8 cellular contexts compared by ENCODE assay signal in genomic region chr12:108560321-108560721, GRCh38. TPM values are rescaled to one million over a fixed set of nuclear protein-coding genes. Genes with fewer than 3 reads are reported as not detected.
DNase-seq lines count a peak whose midpoint lies in the region; ATAC-seq, FAIRE-seq and TF ChIP-seq lines count a peak whose summit lies in the region.

No MANE protein-coding gene starts in this region.

- H3K4me1 ChIP-seq in HUES64 (ENCODE audit: insufficient read depth, low read length) (peaks cover 4% of the 10 kb centered on the region; the same call in 1 of the 2 replicates), K562 (replicated peaks in 1 of 2; ENCODE audit: control insufficient read depth in 2 of 2, insufficient read depth in 2 of 2, low read length in 2 of 2) (peaks cover 11 to 26% of the 10 kb centered on the region in 2 experiments)

- no peak for TF ChIP-seq POLR2A in K562 (conservative IDR thresholded peaks at IDR 0.05)

- CTCF ChIA-PET in K562 (lab: Yijun Ruan, JAX; ENCODE audit: low intra/inter-chr PET ratio) = no interaction called here

- DNase-seq in ACHN = peak; percentile 40
- peak in 1 of 4 experiments; percentile 42 for DNase-seq in K562 (ENCODE audit: extremely low read depth in 1 of 4, low spot score in 3 of 4)
- peak; percentile 14 to 47 for DNase-seq in lung microvascular endothelial cell (ENCODE audit: low read depth in 2 of 2)
- no peak for DNase-seq in HUDEP-2 (lab: John Stamatoyannopoulos, UW; ENCODE audit: unreplicated experiment in 76 of 76)
- no peak for DNase-seq in NCI-H2081 treated with DMSO at 0.1 percent for 48 hours (lab: John Stamatoyannopoulos, UW)
- no peak for DNase-seq in ureter (ENCODE audit: low spot score)

- in situ Hi-C loops in ACHN (cut with HindIII; ENCODE audit: low pct_ligation_motif_present, low pct_unique_long_range_greater_than_20kb, low sequenced_read_pairs) = no loop called here
- in situ Hi-C loops in K562 (cut with MboI) = loop anchor here (5.0 kb wide), 2 partner anchors 242 to 532 kb away; partner anchors contain the start of gene ALKBH2

- H3K4me3 ChIP-seq in HUES64 (ENCODE audit: low read length) (peak overlapping the region; percentile 89), K562 (peak overlapping the region; percentile 93)

- peak overlapping the region; percentile 99 for H3K4me2 ChIP-seq in K562 (ENCODE audit: insufficient read depth, low read length)

- POLR2A ChIA-PET in K562 (lab: Yijun Ruan, JAX) = interaction anchor here (0.5 to 2.4 kb wide), 16 partner anchors 10 to 487 kb away, joined by 3 to 18 read pairs (median 3); partner anchors contain the start of gene FICD

- no peak for TF ChIP-seq EP300 in K562 (IDR thresholded peaks at IDR 0.05; ENCODE audit: low read length)

- BruUV-seq in K562 (replicated peaks; lab: Mats Ljungman, UMichigan) = no TSS peak

- H3K27me3 ChIP-seq in HUES64 (ENCODE audit: insufficient read depth, low read length) = no peaks in the 10 kb centered on the region
- H3K27me3 ChIP-seq in K562 (ENCODE audit: control insufficient read depth in 2 of 2, insufficient read depth in 2 of 2, low read length in 2 of 2) = no peaks in the 10 kb centered on the region

- no peaks in the 10 kb centered on the region for H3K9me3 ChIP-seq in HUES64 (ENCODE audit: insufficient read depth, low read depth, low read length)
- H3K9me3 ChIP-seq in K562 (replicated peaks; ENCODE audit: control insufficient read depth, insufficient read depth, low read depth, low read length) = no peaks in the 10 kb centered on the region

- intact Hi-C loops in K562 (cut with micrococcal nuclease) = loop anchor here (5.0 kb wide), 3 partner anchors 172 to 392 kb away; partner anchors contain the start of genes CORO1C and SSH1

- TF ChIP-seq RAD21 in K562 (CRISPR knock-in tag; conservative IDR thresholded peaks at IDR 0.05 in 1 of 2, IDR thresholded peaks at IDR 0.05 in 1 of 2) = no peak

- peak overlapping the region; percentile 95; the same call in 1 of the 2 replicates for H3K27ac ChIP-seq in HUES64 (ENCODE audit: low read depth, low read length)
- H3K27ac ChIP-seq in K562 (ENCODE audit: extremely low read depth, low read depth, low read length) = peak overlapping the region; percentile 97

- H3K9ac ChIP-seq in HUES64 (ENCODE audit: low read depth, low read length) (peak overlapping the region; percentile 96), K562 (ENCODE audit: insufficient read depth in 1 of 2, low read depth in 2 of 2, low read length in 2 of 2) (peak overlapping the region; percentile 90 to 96)

- H2AFZ ChIP-seq in K562 (ENCODE audit: low read depth, low read length) = peak overlapping the region; percentile 89

- 6% methylated on average over 12 of the region's 12 CpGs for WGBS in HUES64
- under 1% methylated on average over 12 of the region's 12 CpGs for WGBS in K562 (ENCODE audit: insufficient coverage, low coverage, missing lambda C conversion rate)

- H3K79me2 ChIP-seq in K562 (ENCODE audit: control insufficient read depth, insufficient read depth, low read length) = peaks cover 86% of the 10 kb centered on the region

- H3K9me1 ChIP-seq in K562 (ENCODE audit: control insufficient read depth, insufficient read depth, low read length) = no peaks in the 10 kb centered on the region

- no peak for TF ChIP-seq CTCF in K562 (IDR thresholded peaks at IDR 0.05 in 2 of 3, conservative IDR thresholded peaks at IDR 0.05 in 1 of 3; ENCODE audit: insufficient read depth in 2 of 3, low read depth in 1 of 3, low read length in 3 of 3)

- peaks cover 16% of the 10 kb centered on the region; the same call in 1 of the 2 replicates for H4K20me1 ChIP-seq in K562 (replicated peaks; ENCODE audit: control insufficient read depth, insufficient read depth, low read length)

- H3K36me3 ChIP-seq in HUES64 (ENCODE audit: insufficient read depth, low read length) (peaks cover 46% of the 10 kb centered on the region), K562 (ENCODE audit: control insufficient read depth, insufficient read depth, low read length) (peaks cover 50% of the 10 kb centered on the region)

- ATAC-seq in K562 = no peak
- ATAC-seq in GM18502 (IDR thresholded peaks at IDR 0.05; ENCODE audit: poor library complexity, unreplicated experiment) = no peak

- FAIRE-seq in K562 (lab: Jason Lieb, UNC) = peak; percentile 56

RNA-seq across cellular contexts. Expression of gene SART3, which starts 0.7 kb away (rescaled TPM):
- 55.9 TPM for polyA plus RNA-seq in HUES64 (2013, experiment 1 of 2)
- polyA plus RNA-seq in HUES64 (2013, experiment 2 of 2) = 51.0 TPM
- total RNA-seq in K562 (2011; cell fraction: chromatin; rRNA removed; ENCODE audit: low replicate concordance) = 295 and 336 TPM in 2 replicates
- 193 and 203 TPM in 2 replicates for total RNA-seq in K562 (2011; cell fraction: nucleolus; rRNA removed)
- total RNA-seq in K562 (2011; cell fraction: nucleoplasm; rRNA removed) = 258 and 314 TPM in 2 replicates
- total RNA-seq in K562 (2014; rRNA removed) = 167 and 396 TPM in 2 replicates
- 64.7 and 66.7 TPM in 2 replicates for total RNA-seq in K562 (2014; rRNA removed; fragmentation: Illumina TruSeq; extraction: Trizol)
- 103 and 104 TPM in 2 replicates for total RNA-seq in K562 (2015; rRNA removed; fragmentation: Illumina TruSeq; extraction: Trizol)
- 63.2 and 72.6 TPM in 2 replicates for total RNA-seq in K562 (2021)
- 32.1 and 33.7 TPM in 2 replicates for polyA plus RNA-seq in K562 (2011; rRNA removed)
- polyA plus RNA-seq in K562 (2011; cell fraction: cytosol; rRNA removed) = 11.9 and 18.3 TPM in 2 replicates
- polyA plus RNA-seq in K562 (2011; cell fraction: nucleus; rRNA removed) = 128 and 132 TPM in 2 replicates
- 43.0 and 62.6 TPM in 2 replicates for polyA plus RNA-seq in K562 (2012)
- 54.4 and 56.7 TPM in 2 replicates for polyA plus RNA-seq in K562 (2014; fragmentation: Illumina TruSeq; extraction: Trizol)
- polyA plus RNA-seq in K562 (2014; fragmentation: Nextera tagmentation; extraction: Ambion mirVana) = 1 to 10 TPM; 8.9 to 9.9 TPM
- 52.6 and 58.4 TPM in 2 replicates for polyA plus RNA-seq in K562 (2014; rRNA removed)
- polyA minus RNA-seq in K562 (2011; rRNA and poly(A)+ RNA removed) = 73.9 and 94.6 TPM in 2 replicates
- polyA minus RNA-seq in K562 (2011; cell fraction: cytosol; rRNA and poly(A)+ RNA removed) = 27.6 and 31.6 TPM in 2 replicates
- polyA minus RNA-seq in K562 (2011; cell fraction: nucleus; rRNA and poly(A)+ RNA removed) = 152 and 195 TPM in 2 replicates
- 41.0 and 84.1 TPM in 2 replicates for total RNA-seq in lung microvascular endothelial cell
- 64.9 TPM for total RNA-seq in ureter

RNA-seq across cellular contexts. Expression of gene ISCU, which starts 2.1 kb away (rescaled TPM):
- polyA plus RNA-seq in HUES64 (2013, experiment 1 of 2) = 83.9 TPM
- 87.5 TPM for polyA plus RNA-seq in HUES64 (2013, experiment 2 of 2)
- 50.8 and 64.7 TPM in 2 replicates for total RNA-seq in K562 (2011; cell fraction: chromatin; rRNA removed; ENCODE audit: low replicate concordance)
- 37.6 and 42.7 TPM in 2 replicates for total RNA-seq in K562 (2011; cell fraction: nucleolus; rRNA removed)
- total RNA-seq in K562 (2011; cell fraction: nucleoplasm; rRNA removed) = 58.2 and 69.2 TPM in 2 replicates
- total RNA-seq in K562 (2014; rRNA removed) (92.5 and 136 TPM in 2 replicates), K562 (2014; rRNA removed; fragmentation: Illumina TruSeq; extraction: Trizol) (74.2 and 77.5 TPM in 2 replicates), K562 (2015; rRNA removed; fragmentation: Illumina TruSeq; extraction: Trizol) (75.6 and 77.3 TPM in 2 replicates), K562 (2021) (67.8 and 68.7 TPM in 2 replicates), lung microvascular endothelial cell (66.3 and 77.0 TPM in 2 replicates), ureter (131 TPM)
- polyA plus RNA-seq in K562 (2011; rRNA removed) (80.9 and 89.6 TPM in 2 replicates), K562 (2014; fragmentation: Illumina TruSeq; extraction: Trizol) (69.4 and 77.7 TPM in 2 replicates), K562 (2014; fragmentation: Nextera tagmentation; extraction: Ambion mirVana) (10 to 100 TPM; 15.9 to 19.8 TPM), K562 (2014; rRNA removed) (84.7 and 86.8 TPM in 2 replicates)
- polyA plus RNA-seq in K562 (2011; cell fraction: cytosol; rRNA removed) = 36.5 and 59.5 TPM in 2 replicates
- polyA plus RNA-seq in K562 (2011; cell fraction: nucleus; rRNA removed) = 120 and 177 TPM in 2 replicates
- 76.7 and 87.8 TPM in 2 replicates for polyA plus RNA-seq in K562 (2012)
- 65.3 and 73.2 TPM in 2 replicates for polyA minus RNA-seq in K562 (2011; rRNA and poly(A)+ RNA removed)
- polyA minus RNA-seq in K562 (2011; cell fraction: cytosol; rRNA and poly(A)+ RNA removed) = 16.6 and 26.3 TPM in 2 replicates
- polyA minus RNA-seq in K562 (2011; cell fraction: nucleus; rRNA and poly(A)+ RNA removed) = 25.0 and 57.6 TPM in 2 replicates

RNA-seq across cellular contexts. Expression of gene TMEM119, which starts 37.6 kb away (rescaled TPM):
- 1.1 TPM for polyA plus RNA-seq in HUES64 (2013, experiment 1 of 2)
- polyA plus RNA-seq in HUES64 (2013, experiment 2 of 2) = 1.8 TPM
- not detected in 2 replicates for total RNA-seq in K562 (2011; cell fraction: chromatin; rRNA removed; ENCODE audit: low replicate concordance)
- total RNA-seq in K562 (2011; cell fraction: nucleolus; rRNA removed) = not detected in 2 replicates
- total RNA-seq in K562 (2011; cell fraction: nucleoplasm; rRNA removed) = not detected in 2 replicates
- total RNA-seq in K562 (2014; rRNA removed) (not detected in 2 replicates), K562 (2014; rRNA removed; fragmentation: Illumina TruSeq; extraction: Trizol) (not detected in 2 replicates), K562 (2015; rRNA removed; fragmentation: Illumina TruSeq; extraction: Trizol) (not detected in 2 replicates), K562 (2021) (0.18 TPM in 1 of 2 replicates, not detected in the other), lung microvascular endothelial cell (not detected in 2 replicates), ureter (15.9 TPM)
- polyA plus RNA-seq in K562 (2011; rRNA removed) (not detected in 2 replicates), K562 (2014; fragmentation: Illumina TruSeq; extraction: Trizol) (not detected in 2 replicates), K562 (2014; fragmentation: Nextera tagmentation; extraction: Ambion mirVana) (not detected), K562 (2014; rRNA removed) (not detected in 2 replicates)
- polyA plus RNA-seq in K562 (2011; cell fraction: cytosol; rRNA removed) = 0.01 TPM in 1 of 2 replicates, not detected in the other
- not detected in 2 replicates for polyA plus RNA-seq in K562 (2011; cell fraction: nucleus; rRNA removed)
- 0.11 TPM in 1 of 2 replicates, not detected in the other for polyA plus RNA-seq in K562 (2012)
- not detected in 2 replicates for polyA minus RNA-seq in K562 (2011; rRNA and poly(A)+ RNA removed)
- polyA minus RNA-seq in K562 (2011; cell fraction: cytosol; rRNA and poly(A)+ RNA removed) = not detected in 2 replicates
- not detected in 2 replicates for polyA minus RNA-seq in K562 (2011; cell fraction: nucleus; rRNA and poly(A)+ RNA removed)

RNA-seq across cellular contexts. Expression of gene FICD, which starts 45.2 kb away (rescaled TPM):
- 3.6 TPM for polyA plus RNA-seq in HUES64 (2013, experiment 1 of 2)
- 4.7 TPM for polyA plus RNA-seq in HUES64 (2013, experiment 2 of 2)
- 9.7 and 12.2 TPM in 2 replicates for total RNA-seq in K562 (2011; cell fraction: chromatin; rRNA removed; ENCODE audit: low replicate concordance)
- total RNA-seq in K562 (2011; cell fraction: nucleolus; rRNA removed) = 11.8 and 12.1 TPM in 2 replicates
- total RNA-seq in K562 (2011; cell fraction: nucleoplasm; rRNA removed) = 5.6 and 7.8 TPM in 2 replicates
- total RNA-seq in K562 (2014; rRNA removed) (3.1 and 4.5 TPM in 2 replicates), K562 (2014; rRNA removed; fragmentation: Illumina TruSeq; extraction: Trizol) (1.9 TPM in 2 replicates), K562 (2015; rRNA removed; fragmentation: Illumina TruSeq; extraction: Trizol) (2.8 and 3.1 TPM in 2 replicates), K562 (2021) (3.0 and 3.4 TPM in 2 replicates), lung microvascular endothelial cell (4.1 and 4.8 TPM in 2 replicates), ureter (6.4 TPM)
- polyA plus RNA-seq in K562 (2011; rRNA removed) (0.80 and 0.88 TPM in 2 replicates), K562 (2014; fragmentation: Illumina TruSeq; extraction: Trizol) (1.6 and 2.0 TPM in 2 replicates), K562 (2014; fragmentation: Nextera tagmentation; extraction: Ambion mirVana) (1 to 10 TPM; 1.1 to 1.2 TPM), K562 (2014; rRNA removed) (2.1 and 2.7 TPM in 2 replicates)
- polyA plus RNA-seq in K562 (2011; cell fraction: cytosol; rRNA removed) = 1.1 and 1.2 TPM in 2 replicates
- polyA plus RNA-seq in K562 (2011; cell fraction: nucleus; rRNA removed) = 4.7 and 6.8 TPM in 2 replicates
- 2.4 and 5.0 TPM in 2 replicates for polyA plus RNA-seq in K562 (2012)
- 2.9 and 3.9 TPM in 2 replicates for polyA minus RNA-seq in K562 (2011; rRNA and poly(A)+ RNA removed)
- 2.1 and 3.6 TPM in 2 replicates for polyA minus RNA-seq in K562 (2011; cell fraction: cytosol; rRNA and poly(A)+ RNA removed)
- 8.3 and 11.3 TPM in 2 replicates for polyA minus RNA-seq in K562 (2011; cell fraction: nucleus; rRNA and poly(A)+ RNA removed)

Comparison
In these comparisons a context has a peak if more than half of its experiments do, and no peak if none do; other contexts are left out.
1. DNase-seq: peak in ACHN (single experiment) and lung microvascular endothelial cell (2 of 2); none in HUDEP-2 (0 of 76), NCI-H2081 treated with DMSO at 0.1 percent for 48 hours (single experiment) and ureter (single experiment).
2. RNA of gene TMEM119, which starts 37.6 kb away (total RNA-seq): 15.9 TPM in ureter (single experiment); 0.18 TPM in K562 and not detected in lung microvascular endothelial cell; every median in the first group is over 10 times any median in the second.